8 cellular contexts compared by ENCODE assay signal in genomic region chr11:65857500-65858353, GRCh38. TPM values are rescaled to one million over a fixed set of nuclear protein-coding genes. Genes with fewer than 3 reads are reported as not detected.
DNase-seq lines count a peak whose midpoint lies in the region; ATAC-seq and TF ChIP-seq lines count a peak whose summit lies in the region.

Gene CFL1, minus strand, starts transcription at chr11:65858180. Its CDS starts 81 bp downstream, at chr11:65858099.

- no peaks in the 10 kb centered on the region for H3K27me3 ChIP-seq in BE2C
- no peaks in the 10 kb centered on the region for H3K27me3 ChIP-seq in liver (ENCODE audit: control insufficient read depth in 4 of 4, insufficient read depth in 4 of 4, low read length in 3 of 4)

- H3K4me1 ChIP-seq in BE2C (no peaks in the 10 kb centered on the region), liver (ENCODE audit: control insufficient read depth in 4 of 4, insufficient read depth in 4 of 4, low read length in 3 of 4) (peaks cover 10 to 48% (median 32%) of the 10 kb centered on the region in 4 donors)

- H3K4me3 ChIP-seq in BE2C (ENCODE audit: low read depth, low read length) (peak within 1 kb of the TSS; percentile 89), liver (ENCODE audit: low read depth in 1 of 3, low read length in 3 of 3) (peak within 1 kb of the TSS; percentile 68 to 96 (median 91))

- peak within 1 kb of the TSS; percentile 98 for H3K4me3 Mint-ChIP-seq in dendritic cell treated with granulocyte-macrophage colony-stimulating factor and Interleukin-4, amounts not matched to agents 40 ng/mL and 50 ng/mL, for 4 days

- DNase-seq in BE2C: peak; percentile 99
- DNase-seq in NCI-H748 treated with DMSO at 0.1 percent for 48 hours (lab: John Stamatoyannopoulos, UW): peak; percentile 91
- peak; percentile 95 to 97 for DNase-seq in activated CD4-positive, alpha-beta T cell treated with anti-CD3 and anti-CD28 coated beads, Interleukin-2, amount 50 U/mL, for 4 hours
- peak; percentile 97 for DNase-seq in stimulated activated CD4-positive, alpha-beta T cell treated with anti-CD3 and anti-CD28 coated beads, Interleukin-4, amount 100 ng/mL, for 1 hour

- H3K27ac Mint-ChIP-seq in dendritic cell treated with granulocyte-macrophage colony-stimulating factor and Interleukin-4, amounts not matched to agents 40 ng/mL and 50 ng/mL, for 4 days: peak within 1 kb of the TSS; percentile 96

- peak within 1 kb of the TSS; percentile 90 to 96 for H3K27ac ChIP-seq in liver (ENCODE audit: low read depth in 1 of 2, low read length in 2 of 2)

- H3K36me3 ChIP-seq in BE2C (peaks cover 50% of the 10 kb centered on the region), liver (ENCODE audit: control insufficient read depth in 4 of 4, insufficient read depth in 3 of 4, low read depth in 1 of 4, low read length in 3 of 4) (peaks cover 8 to 38% (median 22%) of the 10 kb centered on the region in 4 donors)

- no peak for TF ChIP-seq RAD21 in liver (IDR thresholded peaks at IDR 0.05)

- peaks cover 77% of the 10 kb centered on the region for H3K4me1 Mint-ChIP-seq in dendritic cell treated with granulocyte-macrophage colony-stimulating factor and Interleukin-4, amounts not matched to agents 40 ng/mL and 50 ng/mL, for 4 days (ENCODE audit: low read depth)

- no peaks in the 10 kb centered on the region for H3K9me3 Mint-ChIP-seq in dendritic cell treated with granulocyte-macrophage colony-stimulating factor and Interleukin-4, amounts not matched to agents 40 ng/mL and 50 ng/mL, for 4 days

- H3K9me3 ChIP-seq in BE2C (no peaks in the 10 kb centered on the region), liver (ENCODE audit: control insufficient read depth in 4 of 4, low read length in 3 of 4) (no peaks in the 10 kb centered on the region)

- no peak for TF ChIP-seq CTCF in BE2C (IDR thresholded peaks at IDR 0.05; ENCODE audit: low read depth, low read length)
- no peak for TF ChIP-seq CTCF in liver (IDR thresholded peaks at IDR 0.05; ENCODE audit: low read depth, low read length, missing input control)

- no peaks in the 10 kb centered on the region for H3K27me3 Mint-ChIP-seq in dendritic cell treated with granulocyte-macrophage colony-stimulating factor and Interleukin-4, amounts not matched to agents 40 ng/mL and 50 ng/mL, for 4 days

- peak within 1 kb of the TSS; percentile 84 to 85 for H3K9ac ChIP-seq in liver (ENCODE audit: low read depth in 1 of 2, low read length in 2 of 2)

- intact Hi-C loops in dendritic cell treated with granulocyte-macrophage colony-stimulating factor and Interleukin-4, amounts not matched to agents 40 ng/mL and 50 ng/mL, for 4 days (cut with micrococcal nuclease): loop anchor here (2.0 kb wide), 1 partner anchor 25 kb away; the partner anchor contains the start of gene SNX32

- under 1% methylated on average over 121 of the region's 121 CpGs for WGBS in liver

- ATAC-seq in GM19324 (IDR thresholded peaks at IDR 0.05; ENCODE audit: low FRiP score, unreplicated experiment): peak; percentile 58
- peak; percentile 2 for ATAC-seq in HG03460 (IDR thresholded peaks at IDR 0.05; ENCODE audit: unreplicated experiment)

- peaks cover 89% of the 10 kb centered on the region for H3K36me3 Mint-ChIP-seq in dendritic cell treated with granulocyte-macrophage colony-stimulating factor and Interleukin-4, amounts not matched to agents 40 ng/mL and 50 ng/mL, for 4 days (ENCODE audit: low read depth)

TF ChIP-seq in liver, 16 proteins besides CTCF, POLR2A, EP300 and RAD21:
- TF ChIP-seq JUND (IDR thresholded peaks at IDR 0.05): no peak
- no peak for TF ChIP-seq SP1 (IDR thresholded peaks at IDR 0.05)
- TF ChIP-seq EGR1 (IDR thresholded peaks at IDR 0.05; ENCODE audit: low read depth in 2 of 2): no peak
- TF ChIP-seq MAX (IDR thresholded peaks at IDR 0.05): peak; percentile 20
- peak; percentile 73 for TF ChIP-seq REST (IDR thresholded peaks at IDR 0.05)
- TF ChIP-seq HNF4G (IDR thresholded peaks at IDR 0.05): no peak
- TF ChIP-seq FOXA2 (IDR thresholded peaks at IDR 0.05): no peak
- peak; percentile 59 for TF ChIP-seq FOXA1 (IDR thresholded peaks at IDR 0.05)
- TF ChIP-seq RXRA (IDR thresholded peaks at IDR 0.05): no peak
- TF ChIP-seq TAF1 (conservative IDR thresholded peaks at IDR 0.05): peak; percentile 98
- no peak for TF ChIP-seq NR2F2 (IDR thresholded peaks at IDR 0.05)
- no peak for TF ChIP-seq ZBTB33 (IDR thresholded peaks at IDR 0.05)
- TF ChIP-seq HNF4A (conservative IDR thresholded peaks at IDR 0.05): no peak
- TF ChIP-seq GABPA (IDR thresholded peaks at IDR 0.05 in 1 of 2, conservative IDR thresholded peaks at IDR 0.05 in 1 of 2): peak; percentile 80 to 95
- TF ChIP-seq ATF3 (IDR thresholded peaks at IDR 0.05): no peak
- peak; percentile 97 for TF ChIP-seq YY1 (IDR thresholded peaks at IDR 0.05)

RNA-seq across cellular contexts. Expression of gene CFL1, which starts in this region (rescaled TPM):
- polyA plus RNA-seq in BE2C (2012; ENCODE audit: insufficient read depth, insufficient read length, low read depth): 2,504 TPM
- 100 to 1,000 TPM; 184 to 186 TPM for total RNA-seq in liver
- 100 to 1,000 TPM; 377 to 498 TPM for polyA plus RNA-seq in liver

Comparison
In these comparisons a context has a peak if more than half of its experiments do, and no peak if none do; other contexts are left out.
1. Peak in every context shown above with its lines: DNase-seq, ATAC-seq, H3K4me3 ChIP-seq and H3K27ac ChIP-seq.